Comparison of ENCODE assay signal across 19 cellular contexts in the genomic region with DNA sequence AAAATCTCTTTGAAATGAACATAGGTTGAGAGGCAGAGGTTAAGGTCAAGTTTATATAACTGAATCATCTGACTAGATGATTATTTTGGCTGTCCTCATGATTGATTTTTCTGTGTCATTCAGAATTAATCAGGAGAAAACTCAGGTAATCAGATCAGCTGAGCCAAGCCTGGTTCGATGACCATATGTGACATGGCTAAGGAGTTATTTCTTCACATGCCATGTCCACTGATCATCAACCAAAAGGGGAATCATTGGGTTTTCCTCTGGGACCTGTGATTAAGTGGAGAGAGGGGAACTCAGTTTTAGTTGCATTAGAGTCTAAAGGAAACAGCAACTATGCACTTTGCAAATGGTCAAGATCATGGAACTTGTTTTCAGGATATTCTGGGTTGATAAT. TPM values are rescaled to one million over a fixed set of nuclear protein-coding genes. Genes with fewer than 3 reads are reported as not detected.
DNase-seq lines count a peak whose midpoint lies in the region; ATAC-seq, FAIRE-seq and TF ChIP-seq lines count a peak whose summit lies in the region.
"Had no signal": no experiment of that assay in that cellular context is flagged by ENCODE, and none has a peak within 500 bp of the region (broad histone marks: within the 10 kb centered on the region; RNA-seq: fewer than 3 reads in every experiment).

No MANE protein-coding gene starts in this region.

- H2BK5ac ChIP-seq in H1 (ENCODE audit: low read depth, low read length): no peak overlapping the region

- no peaks in the 10 kb centered on the region for H4K20me1 ChIP-seq in GM23248 (ENCODE audit: insufficient read depth)
- no peaks in the 10 kb centered on the region for H4K20me1 ChIP-seq in H1 (replicated peaks in 1 of 2; ENCODE audit: control insufficient read depth in 1 of 2, insufficient read depth in 2 of 2, low read length in 2 of 2)
- H4K20me1 ChIP-seq in osteoblast (ENCODE audit: insufficient read depth, low read length): no peaks in the 10 kb centered on the region

- TF ChIP-seq CTCF in H1 (IDR thresholded peaks at IDR 0.05; ENCODE audit: control extremely low read depth in 1 of 3, insufficient read depth in 1 of 3, low read depth in 1 of 3, low read length in 3 of 3) (no peak), osteoblast (IDR thresholded peaks at IDR 0.05; ENCODE audit: extremely low read depth, low read depth, low read length) (no peak)

- no peak overlapping the region for H3K4me3 ChIP-seq in GM23248
- H3K4me3 ChIP-seq in H1 (ENCODE audit: extremely low read depth in 1 of 4, insufficient read depth in 2 of 4, low read depth in 3 of 4, low read length in 4 of 4): no peak overlapping the region
- H3K4me3 ChIP-seq in osteoblast (ENCODE audit: insufficient read depth, low read length): no peak overlapping the region
- H3K4me3 ChIP-seq: GM23338 had no signal

- no peak overlapping the region for H4K91ac ChIP-seq in H1 (replicated peaks; ENCODE audit: insufficient read length, low read length)

- FAIRE-seq in H1 (lab: Jason Lieb, UNC): no peak
- FAIRE-seq: GM12892, GM18507 had no signal

- no peak for TF ChIP-seq EP300 in H1 (IDR thresholded peaks at IDR 0.05; ENCODE audit: borderline replicate concordance in 1 of 2, low read depth in 2 of 2, low read length in 2 of 2)

- H3K56ac ChIP-seq in H1 (replicated peaks; ENCODE audit: insufficient read length, low read depth, low read length): no peak overlapping the region

- H3K18ac ChIP-seq in H1 (ENCODE audit: extremely low read depth, low read length): no peak overlapping the region

- peaks cover 22% of the 10 kb centered on the region for H3K27me3 ChIP-seq in GM23248 (replicated peaks; ENCODE audit: insufficient read depth)
- H3K27me3 ChIP-seq in H1 (replicated peaks in 1 of 4; ENCODE audit: control insufficient read depth in 3 of 4, extremely low read depth in 1 of 4, insufficient read depth in 3 of 4, low read length in 3 of 4): no peaks in the 10 kb centered on the region
- H3K27me3 ChIP-seq in osteoblast (ENCODE audit: insufficient read depth, low read length): peaks cover 13% of the 10 kb centered on the region

- POLR2A ChIA-PET in H1 (lab: Charles Lee; ENCODE audit: partially characterized antibody): no interaction called here

- H3K4me2 ChIP-seq in GM23248 (ENCODE audit: unreplicated experiment): no peak overlapping the region
- no peak overlapping the region for H3K4me2 ChIP-seq in H1 (ENCODE audit: insufficient read depth in 1 of 2, low read depth in 2 of 2, low read length in 2 of 2)
- H3K4me2 ChIP-seq in osteoblast (ENCODE audit: insufficient read depth, low read length): peak overlapping the region; percentile 45
- H3K4me2 ChIP-seq: GM23338 had no signal

- H2BK20ac ChIP-seq in H1 (ENCODE audit: low read length): no peak overlapping the region

- peak; percentile 21 for DNase-seq in GM23248
- DNase-seq in NCI-H69 (lab: John Stamatoyannopoulos, UW): peak; percentile 9
- no peak for DNase-seq in H1 (ENCODE audit: low read depth in 1 of 2, low spot score in 2 of 2)
- DNase-seq in osteoblast (ENCODE audit: insufficient read length, low spot score, missing footprints): peak; percentile 34
- no peak for DNase-seq in Ammon's horn (ENCODE audit: low spot score)
- no peak for DNase-seq in NCI-H446 (lab: John Stamatoyannopoulos, UW)
- DNase-seq in amygdala (lab: John Stamatoyannopoulos, UW): no peak
- DNase-seq: CD4-positive, alpha-beta T cell; DMS153; DMS79; GDM1; H7; HFFc6 had no signal

- H3K79me2 ChIP-seq in GM23248 (ENCODE audit: insufficient read depth): no peaks in the 10 kb centered on the region
- no peaks in the 10 kb centered on the region for H3K79me2 ChIP-seq in H1 (ENCODE audit: control insufficient read depth in 1 of 2, insufficient read depth in 2 of 2, low read length in 2 of 2)
- H3K79me2 ChIP-seq in osteoblast (ENCODE audit: insufficient read depth, low read length): no peaks in the 10 kb centered on the region

- H3K23me2 ChIP-seq in H1 (ENCODE audit: low read depth, low read length): no peaks in the 10 kb centered on the region; the same call in 1 of the 2 replicates

- no peak overlapping the region for H3K14ac ChIP-seq in H1 (ENCODE audit: insufficient read length)

- in situ Hi-C loops in GM23248 (cut with MboI): loop anchor here (25.0 kb wide), 3 partner anchors 243 to 1993 kb away; no protein-coding TSS in a partner anchor

- CTCF ChIA-PET in H1 (lab: Charles Lee; ENCODE audit: partially characterized antibody): no interaction called here

- ATAC-seq in HG03097 (IDR thresholded peaks at IDR 0.05; ENCODE audit: low FRiP score, unreplicated experiment): no peak
- ATAC-seq: GM23338, HCT116 had no signal

- no peak overlapping the region for H2AFZ ChIP-seq in GM23248
- 0 out of 2 replicates have a peak overlapping the region, but pooled peaks have one; percentile 25 for H2AFZ ChIP-seq in H1 (ENCODE audit: low read length)
- H2AFZ ChIP-seq in osteoblast (ENCODE audit: low read length): no peak overlapping the region
- H2AFZ ChIP-seq: GM23338 had no signal

- H3K9me3 ChIP-seq in GM23248 (ENCODE audit: low read depth) (no peaks in the 10 kb centered on the region), H1 (ENCODE audit: insufficient read depth in 2 of 2, low read depth in 1 of 2, low read length in 1 of 2) (no peaks in the 10 kb centered on the region), osteoblast (ENCODE audit: low read depth, low read length) (no peaks in the 10 kb centered on the region)

- no peak overlapping the region for H2BK120ac ChIP-seq in H1 (replicated peaks; ENCODE audit: low read depth, low read length)

- H3K79me1 ChIP-seq in H1 (ENCODE audit: low read depth, low read length): no peaks in the 10 kb centered on the region

- no peak overlapping the region for H4K8ac ChIP-seq in H1 (ENCODE audit: extremely low read depth, insufficient read depth, low read length)

- H3K9ac ChIP-seq in GM23248 (no peak overlapping the region), H1 (replicated peaks in 1 of 4; ENCODE audit: extremely low read depth in 1 of 4, low read depth in 3 of 4, low read length in 3 of 4) (no peak overlapping the region)

- WGBS in GM23248 (ENCODE audit: low coverage in 1 of 2, low lambda C conversion rate in 2 of 2, missing lambda C conversion rate in 2 of 2), 2 experiments: 28 to 32% methylated on average over 1 of the region's 1 CpG
- 72% methylated on average over 1 of the region's 1 CpG; no CpG with 5 or more reads in 1 of the 2 experiments for WGBS in H1 (ENCODE audit: extremely low coverage in 1 of 2, insufficient coverage in 1 of 2, insufficient read length in 1 of 2, insufficient replicate concordance in 2 of 2, low coverage in 1 of 2, low lambda C conversion rate in 2 of 2, missing lambda C conversion rate in 1 of 2), 2 experiments

- no peak overlapping the region for H3K23ac ChIP-seq in H1 (ENCODE audit: insufficient read length)

- no peak overlapping the region for H2BK15ac ChIP-seq in H1 (ENCODE audit: low read length)

- H3K9me2 ChIP-seq in GM23248 (ENCODE audit: insufficient read depth): no peaks in the 10 kb centered on the region

- no peaks in the 10 kb centered on the region for H3K4me1 ChIP-seq in GM23248 (ENCODE audit: insufficient read depth)
- no peaks in the 10 kb centered on the region for H3K4me1 ChIP-seq in H1 (replicated peaks in 1 of 4; ENCODE audit: control insufficient read depth in 3 of 4, insufficient read depth in 4 of 4, low read length in 3 of 4)
- peaks cover 10% of the 10 kb centered on the region for H3K4me1 ChIP-seq in osteoblast (ENCODE audit: insufficient read depth, low read length)

- H3F3A ChIP-seq in GM23248 (ENCODE audit: insufficient read depth): no peaks in the 10 kb centered on the region

- TF ChIP-seq RAD21 in H1 (IDR thresholded peaks at IDR 0.05 in 1 of 2, conservative IDR thresholded peaks at IDR 0.05 in 1 of 2; ENCODE audit: low read depth in 2 of 2, low read length in 2 of 2): no peak

- H4K5ac ChIP-seq in H1 (ENCODE audit: insufficient read length, low read depth, low read length): no peak overlapping the region

- H3K27ac ChIP-seq in GM23248 (no peak overlapping the region), H1 (ENCODE audit: low read depth, low read length) (no peak overlapping the region), osteoblast (ENCODE audit: low read depth, low read length) (no peak overlapping the region)
- H3K27ac ChIP-seq: C4-2B had no signal

- TF ChIP-seq POLR2A in H1 (IDR thresholded peaks at IDR 0.05; ENCODE audit: control extremely low read depth in 1 of 2, low read depth in 2 of 2, low read length in 2 of 2): no peak

- H2AK5ac ChIP-seq in H1 (ENCODE audit: low read depth, low read length): no peak overlapping the region

- H2BK12ac ChIP-seq in H1 (ENCODE audit: low read depth, low read length): no peak overlapping the region

- H3K36me3 ChIP-seq in GM23248 (ENCODE audit: low read depth): no peaks in the 10 kb centered on the region
- no peaks in the 10 kb centered on the region for H3K36me3 ChIP-seq in H1 (ENCODE audit: control insufficient read depth in 2 of 4, insufficient read depth in 4 of 4, low read length in 3 of 4)
- H3K36me3 ChIP-seq in osteoblast (ENCODE audit: insufficient read depth, low read length): no peaks in the 10 kb centered on the region

- H3K4ac ChIP-seq in H1 (replicated peaks; ENCODE audit: insufficient read length, low read depth, low read length): no peak overlapping the region

TF ChIP-seq in H1, 55 proteins besides CTCF, POLR2A, EP300 and RAD21 (continues in another document):
- no peak for TF ChIP-seq SAP30 (IDR thresholded peaks at IDR 0.05; ENCODE audit: insufficient read depth, insufficient replicate concordance, low read length)
- no peak for TF ChIP-seq PHF8 (conservative IDR thresholded peaks at IDR 0.05; ENCODE audit: low read depth, low read length)
- TF ChIP-seq SRF (IDR thresholded peaks at IDR 0.05; ENCODE audit: low read depth, low read length): no peak
- no peak for TF ChIP-seq CREB1 (IDR thresholded peaks at IDR 0.05)
- TF ChIP-seq, protein P1, sequence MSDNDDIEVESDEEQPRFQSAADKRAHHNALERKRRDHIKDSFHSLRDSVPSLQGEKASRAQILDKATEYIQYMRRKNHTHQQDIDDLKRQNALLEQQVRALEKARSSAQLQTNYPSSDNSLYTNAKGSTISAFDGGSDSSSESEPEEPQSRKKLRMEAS (IDR thresholded peaks at IDR 0.05): no peak
- TF ChIP-seq SP2 (IDR thresholded peaks at IDR 0.05; ENCODE audit: low read length): no peak

RNA-seq across cellular contexts. Expression of a gene that starts 20.3 kb away (rescaled TPM):
- total RNA-seq in GM23248 (2014; rRNA removed; shearing (Covaris generic)): 24.6 and 27.4 TPM in 2 replicates
- polyA plus RNA-seq in GM23248 (2016; fragmentation: Nextera tagmentation; extraction: Ambion mirVana) (10.8 and 11.3 TPM in 2 replicates), H1 (2011; rRNA removed) (6.1 and 7.0 TPM in 2 replicates)
- 11.9 and 13.7 TPM in 2 replicates for total RNA-seq in H1 (2021; fragmentation: NEBNext Ultra II Directional; extraction: Animal tissue kit (Norgen Biotek cat#: 25700))
- 9.2 TPM for polyA plus RNA-seq in H1 (2011; cell fraction: cytosol; rRNA removed)
- polyA plus RNA-seq in H1 (2011; cell fraction: nucleus; rRNA removed): 13.9 TPM
- 9.9 to 12.6 TPM (median 11.5 TPM) in 4 replicates for polyA plus RNA-seq in H1 (2012, experiment 1 of 2)
- 1.9 TPM for polyA plus RNA-seq in H1 (2012, experiment 2 of 2)
- 10.1 TPM for polyA plus RNA-seq in H1 (2013, experiment 1 of 2)
- 9.1 TPM for polyA plus RNA-seq in H1 (2013, experiment 2 of 2)
- 10.2 and 19.6 TPM in 2 replicates for polyA minus RNA-seq in H1 (2011; rRNA and poly(A)+ RNA removed)
- polyA minus RNA-seq in H1 (2011; cell fraction: cytosol; rRNA and poly(A)+ RNA removed): 13.1 TPM
- 60.4 TPM for polyA minus RNA-seq in H1 (2011; cell fraction: nucleus; rRNA and poly(A)+ RNA removed)
- total RNA-seq in osteoblast: 26.8 and 27.5 TPM in 2 replicates

Comparison
In these comparisons a context has a peak if more than half of its experiments do, and no peak if none do; other contexts are left out.
1. DNase-seq: peak in GM23248 (single experiment), NCI-H69 (single experiment) and osteoblast (single experiment); none in H1 (0 of 2), Ammon's horn (single experiment), NCI-H446 (0 of 2) and amygdala (0 of 56).